In genomic region chr17:9566739-9567138, GRCh38 we compare ENCODE assay signal across 14 cellular contexts. TPM values are rescaled to one million over a fixed set of nuclear protein-coding genes. Genes with fewer than 3 reads are reported as not detected.
"Had no signal": no experiment of that assay in that cellular context is flagged by ENCODE, and none has a peak within 500 bp of the region (broad histone marks: within the 10 kb centered on the region; RNA-seq: fewer than 3 reads in every experiment).

No MANE protein-coding gene starts in this region.

RNA-seq across cellular contexts. Expression of gene CFAP52, which starts 9.7 kb away (rescaled TPM):
- total RNA-seq: activated CD8-positive, alpha-beta memory T cell treated with anti-CD3 and anti-CD28 coated beads for 36 hours; activated CD8-positive, alpha-beta memory T cell treated with anti-CD3 and anti-CD28 coated beads, Interleukin-2, amount 10 ng/mL, durations not matched to agents 7 days and 5 days; activated CD8-positive, alpha-beta T cell treated with anti-CD3 and anti-CD28 coated beads, Interleukin-2, amount 10 ng/mL, durations not matched to agents 7 days and 5 days; activated naive CD4-positive, alpha-beta T cell treated with anti-CD3 and anti-CD28 coated beads for 36 hours; activated naive CD8-positive, alpha-beta T cell treated with anti-CD3 and anti-CD28 coated beads for 36 hours; activated T-helper 2 cell treated with anti-CD3 and anti-CD28 coated beads, Interferon-gamma antibody, Interleukin-2, Interleukin-4, amounts not matched to agents 10 μg/mL and 5 μg/mL and 100 μg/mL, durations not matched to agents 14 hours and 24 hours and 36 hours; body of pancreas; colonic mucosa; dermis microvascular lymphatic vessel endothelial cell; foreskin keratinocyte; gastrocnemius medialis; WTC11 had no signal
- polyA plus RNA-seq: aorta, foreskin keratinocyte, heart left ventricle had no signal
